29 cellular contexts compared by ENCODE assay signal in genomic region chr7:85101347-85101746, GRCh38.
"Had no signal": no experiment of that assay in that cellular context is flagged by ENCODE, and none has a peak within 500 bp of the region (broad histone marks: within the 10 kb centered on the region; RNA-seq: fewer than 3 reads in every experiment).

No MANE protein-coding gene starts in this region.

- FAIRE-seq: frontal cortex had no signal

- H3K4me3 ChIP-seq: adrenal gland, body of pancreas, cardiac muscle cell, coronary artery had no signal

- H3K9me3 ChIP-seq: adrenal gland, body of pancreas had no signal

- ATAC-seq: activated CD4-positive, CD25-positive, alpha-beta regulatory T cell treated with anti-CD3 and anti-CD28 coated beads, Interleukin-2, amount 50 U/mL, for 24 hours; activated CD8-positive, alpha-beta T cell treated with anti-CD3 and anti-CD28 coated beads for 36 hours; activated naive CD8-positive, alpha-beta T cell treated with anti-CD3 and anti-CD28 coated beads, Interleukin-2, amount 50 U/mL, for 24 hours; body of pancreas; effector memory CD8-positive, alpha-beta T cell; esophagus mucosa; T-helper 17 cell had no signal

- DNase-seq: activated B cell treated with CpG ODN at 0.5 μM for 24 hours; activated CD4-positive, alpha-beta T cell treated with anti-CD3 and anti-CD28 coated beads for 48 hours; activated CD4-positive, alpha-beta T cell treated with anti-CD3 and anti-CD28 coated beads, Interleukin-2, amount 50 U/mL, for 1 hour; activated CD4-positive, alpha-beta T cell treated with anti-CD3 and anti-CD28 coated beads, Interleukin-2, amount 50 U/mL, for 48 hours; activated CD8-positive, alpha-beta memory T cell treated with anti-CD3 and anti-CD28 coated beads for 24 hours; activated CD8-positive, alpha-beta T cell treated with anti-CD3 and anti-CD28 coated beads for 36 hours; activated effector memory CD4-positive, alpha-beta T cell treated with anti-CD3 and anti-CD28 coated beads, Interleukin-2, amount 50 U/mL, for 16 hours; activated naive CD4-positive, alpha-beta T cell treated with anti-CD3 and anti-CD28 coated beads for 36 hours; activated naive CD8-positive, alpha-beta T cell treated with anti-CD3 and anti-CD28 coated beads for 36 hours; activated naive CD8-positive, alpha-beta T cell treated with anti-CD3 and anti-CD28 coated beads, Interleukin-2, amount 50 U/mL, for 24 hours; activated T-cell treated with anti-CD3 and anti-CD28 coated beads, Interleukin-2, amount 50 U/mL, for 1 hour; activated T-cell treated with anti-CD3 and anti-CD28 coated beads, Interleukin-2, amount 50 U/mL, for 48 hours; adrenal gland; amygdala; aorta; body of pancreas; effector CD4-positive, alpha-beta T cell; effector memory CD8-positive, alpha-beta T cell; foreskin fibroblast; head of caudate nucleus; T-helper 1 cell; T-helper 17 cell; T1000; WERI-Rb-1 had no signal

- H3K36me3 ChIP-seq: adrenal gland, cardiac muscle cell, WERI-Rb-1 had no signal

- H3K27ac ChIP-seq: adrenal gland, body of pancreas, cardiac muscle cell, coronary artery, WERI-Rb-1 had no signal

- H3K27me3 ChIP-seq: adrenal gland, body of pancreas, cardiac muscle cell had no signal
